28 cellular contexts compared by ENCODE assay signal in the genomic region with DNA sequence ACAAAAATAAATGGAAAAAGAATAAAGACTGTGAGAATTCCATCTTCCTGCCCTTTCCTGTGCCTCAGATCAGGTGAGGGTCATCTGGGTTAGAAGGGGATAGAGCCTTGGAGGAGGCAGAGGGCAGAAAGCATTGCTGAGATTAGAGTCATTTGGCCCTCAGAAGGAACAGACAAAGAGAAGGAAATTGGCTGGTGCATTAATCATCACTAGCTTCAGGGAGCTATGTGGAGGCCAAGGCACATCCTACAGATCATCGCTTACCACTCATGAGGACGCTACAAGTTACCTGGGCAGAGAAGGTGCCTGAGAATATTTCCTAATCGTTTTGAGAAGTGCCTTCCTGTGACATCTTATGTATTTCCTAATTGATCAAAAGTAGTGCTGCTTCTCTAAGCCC.
"Had no signal": no experiment of that assay in that cellular context is flagged by ENCODE, and none has a peak within 500 bp of the region (broad histone marks: within the 10 kb centered on the region; RNA-seq: fewer than 3 reads in every experiment).

No MANE protein-coding gene starts in this region.

- H3K36me3 Mint-ChIP-seq: activated naive CD4-positive, alpha-beta T cell treated with anti-CD3 and anti-CD28 coated beads, Interleukin-2, amount 50 U/mL, for 24 hours had no signal

- H3K4me3 Mint-ChIP-seq: activated CD4-positive, alpha-beta memory T cell treated with anti-CD3 and anti-CD28 coated beads, Interleukin-2, amount 10 ng/mL, durations not matched to agents 7 days and 5 days; activated CD4-positive, alpha-beta T cell treated with anti-CD3 and anti-CD28 coated beads, Interleukin-2, amount 10 ng/mL, durations not matched to agents 7 days and 5 days; activated naive CD4-positive, alpha-beta T cell treated with anti-CD3 and anti-CD28 coated beads, Interleukin-2, amount 50 U/mL, for 24 hours; activated naive CD8-positive, alpha-beta T cell treated with anti-CD3 and anti-CD28 coated beads, Interleukin-2, amount 50 U/mL, for 24 hours; activated T-cell treated with anti-CD3 and anti-CD28 coated beads, Interleukin-2, amount 50 U/mL, for 24 hours; activated T-helper 17 cell treated with anti-CD3 and anti-CD28 coated beads, Interleukin-2, amount 50 U/mL, for 72 hours; nephron; WTC11 had no signal

- H3K36me3 ChIP-seq: neutrophil, right lobe of liver, transverse colon had no signal

- H3K27me3 ChIP-seq: heart right ventricle, neutrophil, right lobe of liver, testis, transverse colon had no signal

- H3K4me3 ChIP-seq: heart right ventricle, left ventricle myocardium inferior, lung, mucosa of descending colon, right lobe of liver, testis, transverse colon had no signal

- ATAC-seq: activated naive CD8-positive, alpha-beta T cell treated with anti-CD3 and anti-CD28 coated beads, Interleukin-2, amount 50 U/mL, for 24 hours; activated T-helper 17 cell treated with anti-CD3 and anti-CD28 coated beads, Interleukin-2, amount 50 U/mL, for 72 hours; heart right ventricle; mucosa of descending colon; right lobe of liver; stimulated activated naive CD8-positive, alpha-beta T cell treated with anti-CD3 and anti-CD28 coated beads, Interleukin-15, Interleukin-2, amounts not matched to agents 100 U/mL and 50 U/mL, for 24 hours; WTC11 had no signal

- H3K27me3 Mint-ChIP-seq: activated CD4-positive, alpha-beta memory T cell treated with anti-CD3 and anti-CD28 coated beads, Interleukin-2, amount 10 ng/mL, durations not matched to agents 7 days and 5 days; activated naive CD8-positive, alpha-beta T cell treated with anti-CD3 and anti-CD28 coated beads, Interleukin-2, amount 50 U/mL, for 24 hours had no signal

- FAIRE-seq: colon, endometrium, urothelium cell line had no signal

- H3K9me3 ChIP-seq: mucosa of descending colon, neutrophil, right lobe of liver, testis, transverse colon had no signal

- H3K9me3 Mint-ChIP-seq: activated CD4-positive, alpha-beta memory T cell treated with anti-CD3 and anti-CD28 coated beads, Interleukin-2, amount 10 ng/mL, durations not matched to agents 7 days and 5 days; activated CD4-positive, alpha-beta T cell treated with anti-CD3 and anti-CD28 coated beads, Interleukin-2, amount 10 ng/mL, durations not matched to agents 7 days and 5 days; activated naive CD8-positive, alpha-beta T cell treated with anti-CD3 and anti-CD28 coated beads, Interleukin-2, amount 50 U/mL, for 24 hours; activated T-helper 17 cell treated with anti-CD3 and anti-CD28 coated beads, Interleukin-2, amount 50 U/mL, for 72 hours had no signal

- H3K27ac Mint-ChIP-seq: activated CD4-positive, alpha-beta memory T cell treated with anti-CD3 and anti-CD28 coated beads, Interleukin-2, amount 10 ng/mL, durations not matched to agents 7 days and 5 days; activated CD4-positive, alpha-beta T cell treated with anti-CD3 and anti-CD28 coated beads, Interleukin-2, amount 10 ng/mL, durations not matched to agents 7 days and 5 days; activated naive CD4-positive, alpha-beta T cell treated with anti-CD3 and anti-CD28 coated beads, Interleukin-2, amount 50 U/mL, for 24 hours; activated naive CD8-positive, alpha-beta T cell treated with anti-CD3 and anti-CD28 coated beads, Interleukin-2, amount 50 U/mL, for 24 hours; activated T-cell treated with anti-CD3 and anti-CD28 coated beads, Interleukin-2, amount 50 U/mL, for 24 hours; activated T-helper 17 cell treated with anti-CD3 and anti-CD28 coated beads, Interleukin-2, amount 50 U/mL, for 72 hours; nephron; progenitor cell of endocrine pancreas; WTC11 had no signal

- H3K27ac ChIP-seq: heart right ventricle, left ventricle myocardium inferior, neutrophil, right lobe of liver, testis, transverse colon had no signal

- H3K4me1 ChIP-seq: heart right ventricle, left ventricle myocardium inferior, right lobe of liver, testis, transverse colon had no signal

- H3K4me1 Mint-ChIP-seq: activated CD4-positive, alpha-beta memory T cell treated with anti-CD3 and anti-CD28 coated beads, Interleukin-2, amount 10 ng/mL, durations not matched to agents 7 days and 5 days; activated CD4-positive, alpha-beta T cell treated with anti-CD3 and anti-CD28 coated beads, Interleukin-2, amount 10 ng/mL, durations not matched to agents 7 days and 5 days; activated naive CD4-positive, alpha-beta T cell treated with anti-CD3 and anti-CD28 coated beads, Interleukin-2, amount 50 U/mL, for 24 hours; activated naive CD8-positive, alpha-beta T cell treated with anti-CD3 and anti-CD28 coated beads, Interleukin-2, amount 50 U/mL, for 24 hours; activated T-helper 17 cell treated with anti-CD3 and anti-CD28 coated beads, Interleukin-2, amount 50 U/mL, for 72 hours; nephron; WTC11 had no signal

- DNase-seq: activated CD4-positive, alpha-beta memory T cell treated with anti-CD3 and anti-CD28 coated beads, Interleukin-2, amount 10 ng/mL, durations not matched to agents 7 days and 5 days; activated CD4-positive, alpha-beta T cell treated with anti-CD3 and anti-CD28 coated beads for 1 hour; activated CD4-positive, alpha-beta T cell treated with anti-CD3 and anti-CD28 coated beads, Interleukin-2, amount 10 ng/mL, durations not matched to agents 7 days and 5 days; activated CD8-positive, alpha-beta memory T cell treated with anti-CD3 and anti-CD28 coated beads, Interleukin-2, amount 50 U/mL, for 48 hours; activated naive CD8-positive, alpha-beta T cell treated with anti-CD3 and anti-CD28 coated beads, Interleukin-2, amount 50 U/mL, for 24 hours; activated T-cell treated with anti-CD3 and anti-CD28 coated beads, Interleukin-2, amount 50 U/mL, for 24 hours; amygdala; effector CD8-positive, alpha-beta T cell; heart right ventricle; left ventricle myocardium inferior; mucosa of descending colon; right lobe of liver; stimulated activated CD4-positive, alpha-beta T cell treated with anti-CD3 and anti-CD28 coated beads, Interleukin-12 subunit alpha, Interleukin-12 subunit beta, amount 100 ng/mL, for 4 hours; stimulated activated CD4-positive, alpha-beta T cell treated with anti-CD3 and anti-CD28 coated beads, Interleukin-4, amount 100 ng/mL, for 1 hour; stimulated activated naive CD8-positive, alpha-beta T cell treated with anti-CD3 and anti-CD28 coated beads, Interleukin-15, Interleukin-2, amounts not matched to agents 100 U/mL and 50 U/mL, for 24 hours; T-helper 2 cell; testis; transverse colon had no signal
